1 cellular context compared by ENCODE assay signal in genomic region chr19:11580665-11581418, GRCh38.
A peak's percentile ranks its signal among the peaks of the same experiment; 100 is the strongest.
TF ChIP-seq lines count a peak whose summit lies in the region.

No MANE protein-coding gene starts in this region.

TF ChIP-seq in K562, 482 proteins besides CTCF, POLR2A, EP300 and RAD21:
- TF ChIP-seq PKNOX1 (IDR thresholded peaks at IDR 0.05) (peak; percentile 78), ZNF277 (CRISPR knock-in tag; IDR thresholded peaks at IDR 0.05; ENCODE audit: borderline replicate concordance) (no peak), ZNF518B (CRISPR knock-in tag; IDR thresholded peaks at IDR 0.05) (no peak), THRA (IDR thresholded peaks at IDR 0.05) (no peak), OTX1 (CRISPR knock-in tag; IDR thresholded peaks at IDR 0.05) (peak; percentile 44; the same call in 1 of the 2 replicates), MAFK (IDR thresholded peaks at IDR 0.05; ENCODE audit: low read length) (0 out of 2 replicates have a peak, but pooled peaks have one; percentile 28), POLR2H (tag; IDR thresholded peaks at IDR 0.05; ENCODE audit: low read depth) (no peak), PHB2 (IDR thresholded peaks at IDR 0.05; ENCODE audit: low read depth) (no peak), NCOR1 (IDR thresholded peaks at IDR 0.05) (no peak), FOXK2 (conservative IDR thresholded peaks at IDR 0.05 in 1 of 2, IDR thresholded peaks at IDR 0.05 in 1 of 2; ENCODE audit: low read depth in 2 of 2) (peak; percentile 85 to 90), ZBTB33 (CRISPR knock-in tag; IDR thresholded peaks at IDR 0.05) (no peak), ATF1 (CRISPR knock-in tag; IDR thresholded peaks at IDR 0.05) (no peak), ATF1 (tag; IDR thresholded peaks at IDR 0.05) (no peak), HDAC6 (IDR thresholded peaks at IDR 0.05; ENCODE audit: low read depth, low read length) (no peak), KAT7 (CRISPR knock-in tag; IDR thresholded peaks at IDR 0.05; ENCODE audit: borderline replicate concordance) (peak; percentile 70; the same call in 1 of the 2 replicates), JUND (IDR thresholded peaks at IDR 0.05; ENCODE audit: borderline replicate concordance, low read depth, low read length) (no peak), JUND (tag; IDR thresholded peaks at IDR 0.05; ENCODE audit: borderline replicate concordance, low read depth, low read length) (peak; percentile 7; the same call in 1 of the 3 replicates), POLR2AphosphoS5 (IDR thresholded peaks at IDR 0.05; ENCODE audit: control insufficient read depth, insufficient read depth, low read depth, low read length) (no peak), GABPA (tag; conservative IDR thresholded peaks at IDR 0.05; ENCODE audit: low read depth) (no peak), SRSF9 (IDR thresholded peaks at IDR 0.05; ENCODE audit: borderline replicate concordance, low read depth, low read length) (no peak), ZNF316 (IDR thresholded peaks at IDR 0.05) (peak; percentile 54), ATF2 (CRISPR knock-in tag; IDR thresholded peaks at IDR 0.05) (no peak), NR0B1 (IDR thresholded peaks at IDR 0.05; ENCODE audit: partially characterized antibody) (no peak), SAFB2 (IDR thresholded peaks at IDR 0.05; ENCODE audit: borderline replicate concordance, low read depth, low read length, severe bottlenecking) (no peak), C11orf30 (IDR thresholded peaks at IDR 0.05; ENCODE audit: low read depth) (peak; percentile 55), PCBP1 (IDR thresholded peaks at IDR 0.05; ENCODE audit: low read depth, low read length, poor library complexity, severe bottlenecking) (no peak), ARHGAP35 (IDR thresholded peaks at IDR 0.05; ENCODE audit: partially characterized antibody) (no peak), RBM15 (IDR thresholded peaks at IDR 0.05; ENCODE audit: insufficient read depth, low read length) (no peak), HDAC1 (IDR thresholded peaks at IDR 0.05) (0 out of 4 replicates have a peak, but pooled peaks of 1 of the 2 experiments have one; percentile 27), PBX2 (CRISPR knock-in tag; IDR thresholded peaks at IDR 0.05; ENCODE audit: low read depth) (no peak), PBX2 (tag; conservative IDR thresholded peaks at IDR 0.05; ENCODE audit: low read depth) (0 out of 2 replicates have a peak, but pooled peaks have one; percentile 13), PTBP1 (IDR thresholded peaks at IDR 0.05; ENCODE audit: low read depth, low read length) (no peak), ZNF121 (CRISPR knock-in tag; conservative IDR thresholded peaks at IDR 0.05) (peak; percentile 78), SNAPC5 (CRISPR knock-in tag; IDR thresholded peaks at IDR 0.05) (no peak), ZNF384 (IDR thresholded peaks at IDR 0.05; ENCODE audit: low read depth, low read length) (no peak), CXXC5 (CRISPR knock-in tag; IDR thresholded peaks at IDR 0.05) (no peak), ZBTB11 (CRISPR knock-in tag; IDR thresholded peaks at IDR 0.05) (no peak), ZNF3 (CRISPR knock-in tag; IDR thresholded peaks at IDR 0.05) (no peak), HOXB6 (CRISPR knock-in tag; IDR thresholded peaks at IDR 0.05; ENCODE audit: borderline replicate concordance) (no peak)
